Comparison of ENCODE assay signal across 8 cellular contexts in the genomic region with DNA sequence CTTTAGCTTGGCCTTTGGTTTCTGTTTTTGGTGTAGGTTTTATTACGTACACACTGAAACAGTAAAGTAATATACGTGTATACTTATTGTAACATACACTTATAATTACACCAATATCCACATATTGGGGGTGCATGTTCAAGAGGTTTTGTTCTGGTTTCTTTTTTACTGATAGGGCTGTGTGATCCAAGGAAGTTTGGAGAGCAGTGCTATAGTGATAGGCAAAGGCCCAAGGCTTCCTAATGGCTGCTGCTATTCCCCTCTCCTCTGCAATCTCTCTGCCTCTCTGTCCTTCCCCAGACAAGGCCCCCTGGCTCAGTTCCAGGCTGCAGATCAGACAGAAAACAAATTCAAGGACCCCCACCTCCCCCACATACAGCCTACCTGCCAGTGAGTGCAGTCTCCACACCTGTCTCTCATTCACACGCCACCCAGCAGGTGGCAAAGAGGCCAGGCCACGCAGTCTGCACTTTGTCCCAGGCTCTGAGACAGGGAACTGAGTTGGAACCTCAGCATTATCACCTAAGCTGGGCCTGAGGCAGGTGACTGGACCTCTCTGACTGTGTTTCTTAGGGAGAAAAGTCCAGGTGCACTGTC. TPM values are rescaled to one million over a fixed set of nuclear protein-coding genes. Genes with fewer than 3 reads are reported as not detected.
DNase-seq lines count a peak whose midpoint lies in the region; ATAC-seq and TF ChIP-seq lines count a peak whose summit lies in the region.

No MANE protein-coding gene starts in this region.

- H3K36me3 Mint-ChIP-seq in natural killer cell treated with Interleukin-12 subunit alpha and Interleukin-12 subunit beta and Interleukin-15 and Interleukin-18, amount 100 ng/mL, for 72 hours, result no peaks in the 10 kb centered on the region

- no peaks in the 10 kb centered on the region for H3K9me3 Mint-ChIP-seq in natural killer cell treated with Interleukin-12 subunit alpha and Interleukin-12 subunit beta and Interleukin-15 and Interleukin-18, amount 100 ng/mL, for 72 hours

- no peak overlapping the region for H3K27ac Mint-ChIP-seq in natural killer cell treated with Interleukin-12 subunit alpha and Interleukin-12 subunit beta and Interleukin-15 and Interleukin-18, amount 100 ng/mL, for 72 hours

- no peak for TF ChIP-seq EP300 in sigmoid colon (IDR thresholded peaks at IDR 0.05)

- no peaks in the 10 kb centered on the region for H3K36me3 ChIP-seq in sigmoid colon

- H3K27ac ChIP-seq in sigmoid colon, result peak overlapping the region; percentile 83 to 93 (median 90)

- H3K27me3 ChIP-seq in sigmoid colon, result no peaks in the 10 kb centered on the region

- no peak for TF ChIP-seq POLR2A in sigmoid colon (IDR thresholded peaks at IDR 0.05)

- H3K4me1 Mint-ChIP-seq in natural killer cell treated with Interleukin-12 subunit alpha and Interleukin-12 subunit beta and Interleukin-15 and Interleukin-18, amount 100 ng/mL, for 72 hours (ENCODE audit: low read depth in 2 of 2), result peaks cover 32 to 35% of the 10 kb centered on the region in 2 donors

- H3K4me3 ChIP-seq in fibroblast of pulmonary artery (replicated peaks; ENCODE audit: low read depth, low read length), result peak overlapping the region; percentile 28
- peak overlapping the region in 3 of 4 donors; percentile 23 to 36 (median 35) for H3K4me3 ChIP-seq in sigmoid colon

- intact Hi-C loops in sigmoid colon (cut with DNase I), result loop anchor here (5.0 kb wide), 1 partner anchor 40 kb away; no protein-coding TSS in a partner anchor

- no peak for ATAC-seq in natural killer cell treated with Interleukin-12 subunit alpha and Interleukin-12 subunit beta and Interleukin-15 and Interleukin-18, amount 100 ng/mL, for 72 hours

- H3K4me1 ChIP-seq in sigmoid colon, result peaks cover 0 to 63% (median 58%) of the 10 kb centered on the region in 4 donors

- 21 to 59% methylated on average over 4 of the region's 4 CpGs for WGBS in sigmoid colon, 2 donors

- H3K9me3 ChIP-seq in sigmoid colon, result no peaks in the 10 kb centered on the region

- H3K4me3 Mint-ChIP-seq in natural killer cell treated with Interleukin-12 subunit alpha and Interleukin-12 subunit beta and Interleukin-15 and Interleukin-18, amount 100 ng/mL, for 72 hours, result no peak overlapping the region

- TF ChIP-seq CTCF in fibroblast of pulmonary artery (IDR thresholded peaks at IDR 0.05; ENCODE audit: low read length, missing control alignments) (no peak), sigmoid colon (IDR thresholded peaks at IDR 0.05) (no peak)

- H3K27me3 Mint-ChIP-seq in natural killer cell treated with Interleukin-12 subunit alpha and Interleukin-12 subunit beta and Interleukin-15 and Interleukin-18, amount 100 ng/mL, for 72 hours, result no peaks in the 10 kb centered on the region

- peak; percentile 18 for DNase-seq in ELR (ENCODE audit: low read depth)
- DNase-seq in NCI-H774 (lab: John Stamatoyannopoulos, UW), result peak; percentile 47
- no peak for DNase-seq in fibroblast of pulmonary artery (ENCODE audit: low read depth)
- DNase-seq in sigmoid colon, result no peak
- no peak for DNase-seq in medulla oblongata (ENCODE audit: extremely low spot score)
- no peak for DNase-seq in natural killer cell treated with Interleukin-12 subunit alpha and Interleukin-12 subunit beta and Interleukin-15 and Interleukin-18, amount 100 ng/mL, for 72 hours (ENCODE audit: low spot score)
- no peak for DNase-seq in iPS-NIHi11 (ENCODE audit: low spot score)
- DNase-seq in stimulated activated naive CD4-positive, alpha-beta T cell (lab: John Stamatoyannopoulos, UW), result no peak

RNA-seq across cellular contexts. Expression of gene TMEM184B, which starts 15.1 kb away (rescaled TPM):
- total RNA-seq in sigmoid colon, result 10 to 100 TPM; 42.6 to 96.4 (median 68.1) TPM
- polyA plus RNA-seq in sigmoid colon, result 10 to 100 TPM in 1 of 3 donors, 1 to 10 TPM in 2; 7.2 to 34.3 (median 8.1) TPM
- total RNA-seq in natural killer cell treated with Interleukin-12 subunit alpha and Interleukin-12 subunit beta and Interleukin-15 and Interleukin-18, amount 100 ng/mL, for 72 hours, result 10 to 100 TPM; 59.4 to 59.8 TPM

RNA-seq across cellular contexts. Expression of gene MAFF, which starts 56.0 kb away (rescaled TPM):
- 100 to 1,000 TPM in 1 of 4 donors, 10 to 100 TPM in 3; 15.3 to 104 (median 26.1) TPM for total RNA-seq in sigmoid colon
- 10 to 100 TPM; 18.5 to 41.4 (median 35.4) TPM for polyA plus RNA-seq in sigmoid colon
- total RNA-seq in natural killer cell treated with Interleukin-12 subunit alpha and Interleukin-12 subunit beta and Interleukin-15 and Interleukin-18, amount 100 ng/mL, for 72 hours, result 10 to 100 TPM; 19.7 to 43.0 TPM

RNA-seq across cellular contexts. Expression of gene CSNK1E, which starts 59.5 kb away (rescaled TPM):
- 100 to 1,000 TPM in 1 of 4 donors, 10 to 100 TPM in 3; 60.6 to 116 (median 73.3) TPM for total RNA-seq in sigmoid colon
- 10 to 100 TPM; 33.6 to 82.8 (median 35.1) TPM for polyA plus RNA-seq in sigmoid colon
- 100 to 1,000 TPM; 107 to 156 TPM for total RNA-seq in natural killer cell treated with Interleukin-12 subunit alpha and Interleukin-12 subunit beta and Interleukin-15 and Interleukin-18, amount 100 ng/mL, for 72 hours

Comparison
In these comparisons a context has a peak if more than half of its experiments do, and no peak if none do; other contexts are left out.
1. DNase-seq: peak in ELR (single experiment) and NCI-H774 (single experiment); none in fibroblast of pulmonary artery (single experiment), sigmoid colon (single experiment), medulla oblongata (single experiment), natural killer cell treated with Interleukin-12 subunit alpha and Interleukin-12 subunit beta and Interleukin-15 and Interleukin-18, amount 100 ng/mL, for 72 hours (single experiment), iPS-NIHi11 (single experiment) and stimulated activated naive CD4-positive, alpha-beta T cell (0 of 6).